In the genomic region with DNA sequence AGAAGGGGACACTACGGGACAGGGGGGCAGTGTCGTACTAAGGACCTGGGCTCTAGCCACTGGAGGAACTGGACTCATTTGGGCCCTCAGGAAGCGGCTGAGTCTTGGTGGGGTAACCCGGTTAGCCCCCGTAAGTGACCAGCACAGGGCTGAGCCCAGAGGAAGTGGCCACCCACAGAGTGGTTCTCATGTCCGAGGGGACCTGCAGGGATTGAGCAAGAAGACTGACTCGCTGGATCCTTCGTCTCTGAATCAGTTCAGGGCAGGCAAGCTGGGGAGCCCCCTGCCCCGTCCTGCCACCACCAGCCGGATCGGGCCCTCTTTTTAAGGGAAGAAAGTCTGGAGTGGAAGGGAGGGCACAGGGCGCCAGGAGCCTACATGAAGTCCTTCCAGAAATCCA, we compare ENCODE assay signal across 1 cellular context.
TF ChIP-seq lines count a peak whose summit lies in the region.

No MANE protein-coding gene starts in this region.

TF ChIP-seq in GM12891, 5 proteins besides CTCF, POLR2A, EP300 and RAD21:
- TF ChIP-seq PAX5 (IDR thresholded peaks at IDR 0.05; ENCODE audit: insufficient read depth, low read length, severe bottlenecking) (no peak), POU2F2 (IDR thresholded peaks at IDR 0.05; ENCODE audit: low read depth, low read length) (no peak), SPI1 (IDR thresholded peaks at IDR 0.05; ENCODE audit: low read depth, low read length) (no peak), POLR2AphosphoS5 (IDR thresholded peaks at IDR 0.05; ENCODE audit: low read depth, low read length) (no peak), TAF1 (IDR thresholded peaks at IDR 0.05; ENCODE audit: low read depth, low read length) (no peak)
